8 cellular contexts compared by ENCODE assay signal in the genomic region with DNA sequence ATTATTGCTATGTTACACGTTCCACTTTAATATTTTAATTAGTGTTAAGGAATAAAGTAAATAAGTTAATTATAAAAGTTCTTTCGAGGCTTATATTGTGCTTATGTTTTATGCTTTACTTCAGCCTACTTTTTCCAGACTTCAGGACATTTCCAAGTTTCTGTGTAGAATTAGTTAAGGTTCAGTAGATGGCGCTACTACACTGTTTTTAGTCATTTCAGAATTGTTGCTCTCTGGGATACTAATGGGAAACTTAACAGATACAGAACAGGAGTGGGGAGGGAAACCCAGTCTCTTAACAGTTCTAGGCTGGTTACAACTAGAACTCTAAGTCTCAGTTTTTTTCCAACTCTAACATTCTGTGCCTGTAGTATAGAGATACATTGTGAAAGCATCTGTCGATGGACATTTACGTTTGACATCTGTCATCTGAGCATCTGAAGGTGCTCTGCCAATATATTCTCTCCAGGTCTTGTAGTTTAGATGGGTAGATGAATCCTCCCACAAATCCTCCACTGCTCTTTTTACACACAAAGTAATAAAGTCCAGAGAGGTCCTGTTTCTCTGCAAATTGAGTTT. TPM values are rescaled to one million over a fixed set of nuclear protein-coding genes. Genes with fewer than 3 reads are reported as not detected.
DNase-seq lines count a peak whose midpoint lies in the region; ATAC-seq and TF ChIP-seq lines count a peak whose summit lies in the region.

No MANE protein-coding gene starts in this region.

- TF ChIP-seq CTCF in GM06990 (IDR thresholded peaks at IDR 0.05; ENCODE audit: insufficient read depth, low read length, poor library complexity, severe bottlenecking) (peak; percentile 32), mammary epithelial cell (conservative IDR thresholded peaks at IDR 0.05 in 1 of 2, IDR thresholded peaks at IDR 0.05 in 1 of 2; ENCODE audit: extremely low read depth in 1 of 2, insufficient read depth in 1 of 2, low read depth in 1 of 2, low read length in 2 of 2) (peak; percentile 40 to 54)

- in situ Hi-C loops in mammary epithelial cell (cut with MboI; ENCODE audit: low sequenced_read_pairs in 2 of 2) = no loop called here

- H2AFZ ChIP-seq in mammary epithelial cell (ENCODE audit: low read depth, low read length) = no peak overlapping the region

- no peaks in the 10 kb centered on the region for H3K9me3 ChIP-seq in mammary epithelial cell (replicated peaks; ENCODE audit: insufficient read depth, low read length)

- no peak for ATAC-seq in HG02981 (IDR thresholded peaks at IDR 0.05; ENCODE audit: unreplicated experiment)
- no peak for ATAC-seq in HG03565 (IDR thresholded peaks at IDR 0.05; ENCODE audit: unreplicated experiment)

- 37% methylated on average over 5 of the region's 5 CpGs for WGBS in mammary epithelial cell (ENCODE audit: low coverage, missing lambda C conversion rate)

- BruUV-seq in mammary epithelial cell (replicated peaks; lab: Mats Ljungman, UMichigan) = no TSS peak

- H3K27ac ChIP-seq in mammary epithelial cell (ENCODE audit: insufficient read depth, low read depth, low read length) (no peak overlapping the region), substantia nigra (ENCODE audit: low read depth, low read length, poor library complexity, severe bottlenecking) (no peak overlapping the region)

- H3K4me3 ChIP-seq in GM06990 (replicated peaks; ENCODE audit: low read depth, low read length) (no peak overlapping the region), mammary epithelial cell (replicated peaks in 1 of 3; ENCODE audit: insufficient read depth in 1 of 3, low read depth in 2 of 3, low read length in 3 of 3) (no peak overlapping the region)

- CTCF ChIA-PET in mammary epithelial cell (lab: Charles Lee; ENCODE audit: low non-redundant PET) = interaction anchor here (0.6 kb wide), 1 partner anchor 1078 kb away, joined by 3 read pairs; no protein-coding TSS in a partner anchor

- DNase-seq in GM06990 (ENCODE audit: extremely low read depth, insufficient read length) (no peak), NCI-H146 treated with DMSO at 0.1 percent for 48 hours (lab: John Stamatoyannopoulos, UW; ENCODE audit: unreplicated experiment) (peak; percentile 61), mammary epithelial cell (peak; percentile 23), midbrain (lab: John Stamatoyannopoulos, UW) (peak; percentile 54), nucleus accumbens (lab: John Stamatoyannopoulos, UW) (no peak), substantia nigra (lab: John Stamatoyannopoulos, UW) (no peak)

- H3K9ac ChIP-seq in mammary epithelial cell (ENCODE audit: insufficient read depth, low read length) = no peak overlapping the region

- no peaks in the 10 kb centered on the region for H3K27me3 ChIP-seq in GM06990 (replicated peaks; ENCODE audit: control insufficient read depth, insufficient read depth, low read length)
- H3K27me3 ChIP-seq in mammary epithelial cell (ENCODE audit: insufficient read depth, low read length) = no peaks in the 10 kb centered on the region

- H3K4me2 ChIP-seq in mammary epithelial cell (ENCODE audit: insufficient read depth, low read depth, low read length) = no peak overlapping the region

- H3K79me2 ChIP-seq in mammary epithelial cell (ENCODE audit: insufficient read depth, low read length) = no peaks in the 10 kb centered on the region

- no peaks in the 10 kb centered on the region for H3K4me1 ChIP-seq in mammary epithelial cell (ENCODE audit: insufficient read depth, low read length)

- dilution Hi-C loops in mammary epithelial cell (cut with HindIII; ENCODE audit: low sequenced_read_pairs) = no loop called here

- intact Hi-C loops in mammary epithelial cell (cut with micrococcal nuclease) = no loop called here

- H4K20me1 ChIP-seq in mammary epithelial cell (ENCODE audit: insufficient read depth, low read length) = no peaks in the 10 kb centered on the region

- H3K36me3 ChIP-seq in GM06990 (ENCODE audit: control insufficient read depth, insufficient read depth, low read length) (no peaks in the 10 kb centered on the region), mammary epithelial cell (ENCODE audit: insufficient read depth, low read length) (no peaks in the 10 kb centered on the region)

RNA-seq across cellular contexts. Expression of gene FAM171A1, which starts 56.8 kb away (rescaled TPM):
- 10 to 100 TPM; 15.5 to 25.2 TPM for total RNA-seq in mammary epithelial cell
- 11.7 TPM for polyA plus RNA-seq in mammary epithelial cell
- polyA minus RNA-seq in mammary epithelial cell = 13.9 TPM

Comparison
In these comparisons a context has a peak if more than half of its experiments do, and no peak if none do; other contexts are left out.
1. DNase-seq: peak in NCI-H146 treated with DMSO at 0.1 percent for 48 hours (single experiment), mammary epithelial cell (single experiment) and midbrain (single experiment); none in GM06990 (single experiment), nucleus accumbens (0 of 56) and substantia nigra (0 of 49).